21 cellular contexts compared by ENCODE assay signal in the genomic region with DNA sequence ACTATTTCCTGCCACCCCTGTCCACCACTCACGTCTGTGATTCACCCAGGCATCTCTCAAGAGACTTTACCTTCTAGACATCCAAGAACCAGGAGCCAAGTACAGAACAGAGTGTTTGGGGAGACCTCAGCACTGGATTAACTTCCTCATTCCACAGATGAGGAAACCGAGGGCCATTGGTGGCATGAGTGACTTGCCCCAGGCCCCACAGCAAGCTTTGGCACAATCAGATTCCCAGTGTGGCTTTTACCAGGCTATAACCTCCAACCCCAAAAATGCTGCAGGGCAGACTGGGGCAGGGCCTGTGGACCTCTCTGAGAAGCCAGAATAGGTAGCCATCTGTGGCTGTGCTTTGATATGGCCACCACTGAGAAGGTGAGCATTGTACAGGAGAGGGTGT.
"Had no signal": no experiment of that assay in that cellular context is flagged by ENCODE, and none has a peak within 500 bp of the region (broad histone marks: within the 10 kb centered on the region; RNA-seq: fewer than 3 reads in every experiment).

No MANE protein-coding gene starts in this region.

- H3K27ac ChIP-seq: WERI-Rb-1 had no signal

- H3K36me3 Mint-ChIP-seq: activated naive CD4-positive, alpha-beta T cell treated with anti-CD3 and anti-CD28 coated beads, Interleukin-2, amount 50 U/mL, for 24 hours; T-cell had no signal

- H3K4me3 Mint-ChIP-seq: activated CD4-positive, alpha-beta T cell treated with anti-CD3 and anti-CD28 coated beads for 36 hours; activated CD8-positive, alpha-beta T cell treated with anti-CD3 and anti-CD28 coated beads for 36 hours; activated naive CD4-positive, alpha-beta T cell treated with anti-CD3 and anti-CD28 coated beads, Interleukin-2, amount 50 U/mL, for 24 hours; T-cell had no signal

- ATAC-seq: activated CD4-positive, alpha-beta T cell treated with anti-CD3 and anti-CD28 coated beads for 36 hours; activated CD8-positive, alpha-beta T cell treated with anti-CD3 and anti-CD28 coated beads for 36 hours; PC-3; T-cell had no signal

- H3K9me3 Mint-ChIP-seq: activated CD8-positive, alpha-beta T cell treated with anti-CD3 and anti-CD28 coated beads for 36 hours; activated naive CD4-positive, alpha-beta T cell treated with anti-CD3 and anti-CD28 coated beads, Interleukin-2, amount 50 U/mL, for 24 hours; T-cell had no signal

- H3K4me1 Mint-ChIP-seq: activated CD4-positive, alpha-beta T cell treated with anti-CD3 and anti-CD28 coated beads for 36 hours; activated naive CD4-positive, alpha-beta T cell treated with anti-CD3 and anti-CD28 coated beads, Interleukin-2, amount 50 U/mL, for 24 hours had no signal

- H3K4me3 ChIP-seq: breast epithelium had no signal

- H3K27ac Mint-ChIP-seq: activated CD4-positive, alpha-beta T cell treated with anti-CD3 and anti-CD28 coated beads for 36 hours; activated CD8-positive, alpha-beta T cell treated with anti-CD3 and anti-CD28 coated beads for 36 hours; activated naive CD4-positive, alpha-beta T cell treated with anti-CD3 and anti-CD28 coated beads, Interleukin-2, amount 50 U/mL, for 24 hours; T-cell had no signal

- DNase-seq: activated CD4-positive, alpha-beta T cell treated with anti-CD3 and anti-CD28 coated beads for 36 hours; activated CD8-positive, alpha-beta memory T cell treated with anti-CD3 and anti-CD28 coated beads, Interleukin-2, amount 50 U/mL, for 4 hours; activated CD8-positive, alpha-beta T cell treated with anti-CD3 and anti-CD28 coated beads for 36 hours; activated effector memory CD4-positive, alpha-beta T cell treated with Interleukin-2 at 50 U/mL for 16 hours; activated naive CD4-positive, alpha-beta T cell; activated T-cell treated with anti-CD3 and anti-CD28 coated beads, Interleukin-2, amount 50 U/mL, for 1 hour; aorta; central memory CD4-positive, alpha-beta T cell; Kasumi-1; MV-4-11; NCI-H1105; NCI-H1436 treated with DMSO at 0.1 percent for 48 hours; NCI-H187; NCI-H2081; NCI-H510A treated with DMSO at 0.1 percent for 48 hours; PC-3; SHP77 treated with DMSO at 0.1 percent for 48 hours; T-cell; WERI-Rb-1 had no signal

- H3K27me3 Mint-ChIP-seq: activated CD4-positive, alpha-beta T cell treated with anti-CD3 and anti-CD28 coated beads for 36 hours; activated CD8-positive, alpha-beta T cell treated with anti-CD3 and anti-CD28 coated beads for 36 hours; activated naive CD4-positive, alpha-beta T cell treated with anti-CD3 and anti-CD28 coated beads, Interleukin-2, amount 50 U/mL, for 24 hours had no signal
